In the genomic region with DNA sequence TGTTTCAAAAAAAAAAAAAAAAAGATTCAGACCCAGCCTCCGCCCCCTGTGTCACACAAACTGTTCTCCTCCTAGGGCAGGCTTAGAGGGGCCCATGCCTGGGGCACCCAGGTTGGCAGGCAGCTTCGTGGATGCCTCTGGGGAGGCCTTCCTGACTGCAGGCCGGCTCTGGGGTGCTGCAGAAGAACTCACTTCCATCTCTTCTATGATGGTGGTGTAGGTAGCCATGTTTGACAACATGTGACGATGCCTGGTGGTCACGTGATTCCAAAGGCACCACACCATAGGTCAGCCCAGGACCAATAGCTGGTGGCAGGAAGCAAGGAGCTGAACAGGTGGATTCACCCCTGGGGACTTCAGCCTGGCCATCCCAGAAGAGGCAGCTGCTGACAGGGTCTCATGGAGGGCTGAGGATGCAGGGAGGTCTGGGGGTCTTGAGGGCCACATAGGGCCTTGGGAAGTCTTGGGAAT, we compare ENCODE assay signal across 1 cellular context.
A peak's percentile ranks its signal among the peaks of the same experiment; 100 is the strongest.
TF ChIP-seq lines count a peak whose summit lies in the region.

No MANE protein-coding gene starts in this region.

TF ChIP-seq in endothelial cell of umbilical vein, 7 proteins besides CTCF, POLR2A, EP300 and RAD21 (continued from another document):
- TF ChIP-seq MAX (IDR thresholded peaks at IDR 0.05; ENCODE audit: insufficient read depth, insufficient read length) (peak; percentile 9), POLR2AphosphoS5 (IDR thresholded peaks at IDR 0.05; ENCODE audit: insufficient read depth, low read depth, low read length) (no peak), JUN (IDR thresholded peaks at IDR 0.05; ENCODE audit: borderline replicate concordance, insufficient read depth, insufficient read length, low read depth) (no peak), MYC (IDR thresholded peaks at IDR 0.05; ENCODE audit: low read depth, low read length) (no peak)
